ENCODE assay signal across 10 cellular contexts in genomic region chr6:52566201-52566600, GRCh38. TPM values are rescaled to one million over a fixed set of nuclear protein-coding genes. Genes with fewer than 3 reads are reported as not detected.
DNase-seq lines count a peak whose midpoint lies in the region; ATAC-seq, FAIRE-seq and TF ChIP-seq lines count a peak whose summit lies in the region.
"Had no signal": no experiment of that assay in that cellular context is flagged by ENCODE, and none has a peak within 500 bp of the region (broad histone marks: within the 10 kb centered on the region; RNA-seq: fewer than 3 reads in every experiment).

No MANE protein-coding gene starts in this region.

- H4K5ac ChIP-seq in IMR-90 (ENCODE audit: low read depth, low read length), result peak overlapping the region; percentile 74

- DNase-seq in GM18507 (ENCODE audit: extremely low spot score, insufficient read length, low read depth) (no peak), IMR-90 (no peak), lower lobe of right lung (no peak), NCI-H526 (lab: John Stamatoyannopoulos, UW) (no peak), kidney glomerular epithelial cell (lab: John Stamatoyannopoulos, UW) (no peak), cerebellar nuclear complex (lab: John Stamatoyannopoulos, UW) (no peak), dermis blood vessel endothelial cell (no peak)
- DNase-seq: amygdala, naive B cell had no signal

- dilution Hi-C loops in IMR-90 (cut with HindIII; ENCODE audit: low sequenced_read_pairs, unreplicated experiment), result no loop called here

- peak; percentile 24 for FAIRE-seq in GM18507 (lab: Jason Lieb, UNC)

- H3K4me1 ChIP-seq in IMR-90 (ENCODE audit: control insufficient read depth, insufficient read depth, low read length), result peaks cover 40% of the 10 kb centered on the region
- peaks cover 51% of the 10 kb centered on the region for H3K4me1 ChIP-seq in lower lobe of right lung

- in situ Hi-C loops in IMR-90 (cut with MboI; ENCODE audit: low sequenced_read_pairs), result no loop called here

- H2BK20ac ChIP-seq in IMR-90 (ENCODE audit: low read depth, low read length), result peak overlapping the region; percentile 43; the same call in 1 of the 2 replicates

- H4K8ac ChIP-seq in IMR-90 (ENCODE audit: low read depth in 2 of 2, low read length in 2 of 2), result peak overlapping the region; percentile 0 to 71; a peak in 3 of 4 replicates

- peak overlapping the region; percentile 86 for H3K27ac ChIP-seq in IMR-90 (ENCODE audit: insufficient read depth, low read length)
- H3K27ac ChIP-seq in lower lobe of right lung, result peak overlapping the region; percentile 41

- peak overlapping the region; percentile 36; the same call in 2 of the 3 replicates for H2BK15ac ChIP-seq in IMR-90 (ENCODE audit: low read depth, low read length)

- H3K4me2 ChIP-seq in IMR-90 (ENCODE audit: low read depth, low read length), result no peak overlapping the region

- intact Hi-C loops in IMR-90 (cut with micrococcal nuclease) (loop anchor here (2.0 kb wide), 1 partner anchor 51 kb away; no protein-coding TSS in a partner anchor), lower lobe of right lung (cut with DNase I) (no loop called here)

- CTCF ChIA-PET in IMR-90 (lab: Yijun Ruan, JAX), result interaction anchor here (0.9 kb wide), 1 partner anchor 26 kb away, joined by 3 read pairs; no protein-coding TSS in a partner anchor

- WGBS in IMR-90 (ENCODE audit: extremely low coverage in 2 of 2, insufficient read length in 1 of 2), 2 experiments, result no CpG with 5 or more reads among the region's 2 CpGs

- H3K4me3 ChIP-seq in IMR-90 (ENCODE audit: insufficient read depth, low read depth, low read length) (no peak overlapping the region), lower lobe of right lung (no peak overlapping the region)

- peaks cover 6 to 69% of the 10 kb centered on the region in 2 experiments; a peak in 3 of 4 replicates for H3K79me1 ChIP-seq in IMR-90 (ENCODE audit: low read depth in 1 of 2, low read length in 2 of 2)

- no peak overlapping the region for H3K56ac ChIP-seq in IMR-90 (ENCODE audit: extremely low read depth, insufficient read depth, low read length)

- H3K18ac ChIP-seq in IMR-90 (ENCODE audit: low read depth, low read length), result peak overlapping the region; percentile 80

- peak; percentile 80 for ATAC-seq in GM21529 (IDR thresholded peaks at IDR 0.05; ENCODE audit: unreplicated experiment)
- ATAC-seq in IMR-90 (ENCODE audit: low read depth), result no peak
- ATAC-seq in lower lobe of right lung, result no peak

- POLR2A ChIA-PET in IMR-90 (lab: Charles Lee; ENCODE audit: unreplicated experiment), result interaction anchor here (1.5 kb wide), 1 partner anchor 29 kb away, joined by 4 read pairs; no protein-coding TSS in a partner anchor

- H2AK9ac ChIP-seq in IMR-90 (replicated peaks; ENCODE audit: low read depth, low read length, poor library complexity), result peak overlapping the region; percentile 60

- no peaks in the 10 kb centered on the region for H3K27me3 ChIP-seq in IMR-90 (ENCODE audit: control insufficient read depth, insufficient read depth, low read length)
- no peaks in the 10 kb centered on the region for H3K27me3 ChIP-seq in lower lobe of right lung (ENCODE audit: low read depth)

- peak overlapping the region; percentile 83 for H4K91ac ChIP-seq in IMR-90 (ENCODE audit: insufficient read depth, low read depth, low read length)

- H3K9me3 ChIP-seq in IMR-90 (ENCODE audit: control insufficient read depth, insufficient read depth, low read length) (no peaks in the 10 kb centered on the region), lower lobe of right lung (no peaks in the 10 kb centered on the region)

- H2AFZ ChIP-seq in IMR-90 (replicated peaks; ENCODE audit: low read length, poor library complexity), result no peak overlapping the region

- BruUV-seq in IMR-90 (replicated peaks; lab: Mats Ljungman, UMichigan), result no TSS peak

- H3K9me1 ChIP-seq in IMR-90 (ENCODE audit: insufficient read depth, low read length), result peaks cover 46% of the 10 kb centered on the region

- peak overlapping the region; percentile 64 for H3K14ac ChIP-seq in IMR-90 (replicated peaks; ENCODE audit: low read depth, low read length)

- TF ChIP-seq CTCF in IMR-90 (conservative IDR thresholded peaks at IDR 0.05; ENCODE audit: low read depth, low read length) (no peak), lower lobe of right lung (IDR thresholded peaks at IDR 0.05) (no peak)

- H4K20me1 ChIP-seq in IMR-90 (ENCODE audit: insufficient read depth, low read length), result peaks cover 77% of the 10 kb centered on the region

- peak overlapping the region; percentile 62 for H2BK120ac ChIP-seq in IMR-90 (ENCODE audit: low read depth, low read length)

- peaks cover 1% of the 10 kb centered on the region; the same call in 1 of the 2 replicates for H3K36me3 ChIP-seq in IMR-90 (ENCODE audit: control insufficient read depth, insufficient read depth, low read length)
- no peaks in the 10 kb centered on the region for H3K36me3 ChIP-seq in lower lobe of right lung

- TF ChIP-seq RAD21 in IMR-90 (IDR thresholded peaks at IDR 0.05; ENCODE audit: low read length), result no peak

- H2BK5ac ChIP-seq in IMR-90 (ENCODE audit: low read depth, low read length, poor library complexity, severe bottlenecking), result peak overlapping the region; percentile 94

- peak overlapping the region; percentile 44; the same call in 1 of the 2 replicates for H3K9ac ChIP-seq in IMR-90 (ENCODE audit: low read depth, low read length)

- H3K4ac ChIP-seq in IMR-90 (ENCODE audit: low read depth, low read length), result peak overlapping the region; percentile 82

- TF ChIP-seq POLR2A in IMR-90 (IDR thresholded peaks at IDR 0.05; ENCODE audit: low read depth, low read length), result no peak

- H2AK5ac ChIP-seq in IMR-90 (ENCODE audit: low read depth, low read length), result peak overlapping the region; percentile 78

- peak overlapping the region; percentile 48 for H3K23ac ChIP-seq in IMR-90 (ENCODE audit: low read depth, low read length)

TF ChIP-seq in IMR-90, 13 proteins besides CTCF, POLR2A, EP300 and RAD21:
- TF ChIP-seq CHD1 (IDR thresholded peaks at IDR 0.05; ENCODE audit: low read depth, low read length) (no peak), USF2 (IDR thresholded peaks at IDR 0.05; ENCODE audit: low read depth, low read length) (no peak), NFE2L2 (IDR thresholded peaks at IDR 0.05; ENCODE audit: low read depth, low read length) (no peak), CEBPB (IDR thresholded peaks at IDR 0.05; ENCODE audit: low read depth, low read length) (no peak), FOS (IDR thresholded peaks at IDR 0.05; ENCODE audit: low read depth, low read length) (no peak), MAZ (IDR thresholded peaks at IDR 0.05; ENCODE audit: borderline replicate concordance, low read depth, low read length) (no peak), RFX5 (IDR thresholded peaks at IDR 0.05; ENCODE audit: low read depth, low read length) (no peak), MXI1 (IDR thresholded peaks at IDR 0.05; ENCODE audit: borderline replicate concordance, low read depth, low read length) (no peak), BHLHE40 (IDR thresholded peaks at IDR 0.05; ENCODE audit: low read depth, low read length) (no peak), SMC3 (IDR thresholded peaks at IDR 0.05; ENCODE audit: low read depth, low read length) (no peak), MAFK (IDR thresholded peaks at IDR 0.05; ENCODE audit: low read depth, low read length) (no peak), RCOR1 (IDR thresholded peaks at IDR 0.05; ENCODE audit: insufficient replicate concordance, low read length) (no peak)
- TF ChIP-seq, protein P1, sequence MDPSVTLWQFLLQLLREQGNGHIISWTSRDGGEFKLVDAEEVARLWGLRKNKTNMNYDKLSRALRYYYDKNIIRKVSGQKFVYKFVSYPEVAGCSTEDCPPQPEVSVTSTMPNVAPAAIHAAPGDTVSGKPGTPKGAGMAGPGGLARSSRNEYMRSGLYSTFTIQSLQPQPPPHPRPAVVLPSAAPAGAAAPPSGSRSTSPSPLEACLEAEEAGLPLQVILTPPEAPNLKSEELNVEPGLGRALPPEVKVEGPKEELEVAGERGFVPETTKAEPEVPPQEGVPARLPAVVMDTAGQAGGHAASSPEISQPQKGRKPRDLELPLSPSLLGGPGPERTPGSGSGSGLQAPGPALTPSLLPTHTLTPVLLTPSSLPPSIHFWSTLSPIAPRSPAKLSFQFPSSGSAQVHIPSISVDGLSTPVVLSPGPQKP (IDR thresholded peaks at IDR 0.05; ENCODE audit: borderline replicate concordance, low read depth, low read length), result no peak
TF ChIP-seq in IMR-90: peak in this region for 0.

RNA-seq across cellular contexts. Expression of gene TRAM2, which starts 10.7 kb away (rescaled TPM):
- 77.2 and 81.1 TPM in 2 replicates for total RNA-seq in IMR-90 (2012; rRNA removed)
- 94.2 and 95.7 TPM in 2 replicates for polyA plus RNA-seq in IMR-90 (2012; rRNA removed)
- polyA plus RNA-seq in IMR-90 (2012; cell fraction: cytosol; rRNA removed), result 51.8 and 52.7 TPM in 2 replicates
- 86.8 and 207 TPM in 2 replicates for polyA plus RNA-seq in IMR-90 (2012; cell fraction: nucleus; rRNA removed; ENCODE audit: low replicate concordance)
- total RNA-seq in lower lobe of right lung, result 21.9 TPM
- total RNA-seq in dermis blood vessel endothelial cell, result 30.6 and 51.3 TPM in 2 replicates
